1 cellular context compared by ENCODE assay signal in genomic region chr1:93667642-93668041, GRCh38.
TF ChIP-seq lines count a peak whose summit lies in the region.

No MANE protein-coding gene starts in this region.

TF ChIP-seq in A549, 52 proteins besides CTCF, POLR2A, EP300 and RAD21 (continued from another document):
- no peak for TF ChIP-seq RFX5 (IDR thresholded peaks at IDR 0.05)
